ENCODE assay signal across 8 cellular contexts in the genomic region with DNA sequence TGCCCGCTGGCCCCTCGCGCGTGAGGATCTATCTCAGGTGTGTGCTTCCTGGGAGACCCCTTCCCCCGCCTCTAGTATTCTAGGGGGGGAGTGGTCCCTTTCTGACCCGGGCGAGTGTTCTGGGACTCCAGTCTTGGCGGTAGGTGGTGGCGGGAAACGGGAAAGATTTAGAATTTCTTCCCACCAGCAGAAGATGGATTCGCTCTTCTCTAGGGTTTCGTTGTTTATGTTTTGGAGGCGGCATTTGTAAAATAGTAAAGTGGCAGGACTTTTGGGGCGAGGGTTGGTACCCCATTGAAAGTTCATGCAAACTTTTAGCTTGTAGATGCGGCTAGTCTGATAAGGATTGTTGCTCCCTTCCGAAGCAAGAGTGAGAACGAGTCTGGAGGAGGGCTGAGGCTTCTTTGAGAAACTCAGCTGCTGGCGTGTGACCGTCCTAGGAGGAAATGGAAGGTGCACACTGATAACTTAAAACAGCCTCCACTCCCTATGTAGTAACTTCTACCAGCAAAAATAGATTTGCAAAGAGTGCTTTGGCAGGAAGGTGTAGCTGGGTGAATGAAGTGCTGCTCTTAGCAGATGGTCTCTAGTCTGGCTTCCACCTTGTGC. TPM values are rescaled to one million over a fixed set of nuclear protein-coding genes. Genes with fewer than 3 reads are reported as not detected.
DNase-seq lines count a peak whose midpoint lies in the region; ATAC-seq and TF ChIP-seq lines count a peak whose summit lies in the region.

No MANE protein-coding gene starts in this region.

- ATAC-seq in GM18868 (IDR thresholded peaks at IDR 0.05; ENCODE audit: unreplicated experiment) (peak; percentile 40), HG03060 (IDR thresholded peaks at IDR 0.05; ENCODE audit: low read depth, unreplicated experiment) (peak; percentile 27)
- ATAC-seq in stimulated activated naive B cell treated with anti-CD40 and anti-IgM and Interleukin-4, amounts not matched to agents 10 μg/mL and 1 μg/mL and 100 μg/mL, for 72 hours (replicated peaks) = peak; percentile 18 to 45

- H3K27ac Mint-ChIP-seq in MCF 10A (ENCODE audit: low read depth, unreplicated experiment) = peak overlapping the region; percentile 77
- peak overlapping the region; percentile 97 for H3K27ac Mint-ChIP-seq in stimulated activated naive B cell treated with anti-CD40 and anti-IgM and Interleukin-4, amounts not matched to agents 10 μg/mL and 1 μg/mL and 100 μg/mL, for 72 hours

- peaks cover 7% of the 10 kb centered on the region for H3K36me3 Mint-ChIP-seq in MCF 10A (ENCODE audit: insufficient read depth, unreplicated experiment)
- peaks cover 5 to 17% of the 10 kb centered on the region in 2 donors for H3K36me3 Mint-ChIP-seq in stimulated activated naive B cell treated with anti-CD40 and anti-IgM and Interleukin-4, amounts not matched to agents 10 μg/mL and 1 μg/mL and 100 μg/mL, for 72 hours

- DNase-seq in AG10803 (ENCODE audit: low read depth) (no peak), RKO (ENCODE audit: low spot score) (peak; percentile 49), MCF 10A (ENCODE audit: unreplicated experiment) (peak; percentile 38), kidney epithelial cell (ENCODE audit: low read depth) (no peak), NCI-H526 treated with DMSO at 0.1 percent for 48 hours (lab: John Stamatoyannopoulos, UW) (no peak)
- no peak for DNase-seq in stimulated activated naive B cell treated with anti-CD40 and anti-IgM and Interleukin-4, amounts not matched to agents 10 μg/mL and 1 μg/mL and 100 μg/mL, for 72 hours

- H3K4me3 Mint-ChIP-seq in MCF 10A (ENCODE audit: unreplicated experiment) = peak overlapping the region; percentile 88
- peak overlapping the region; percentile 91 to 95 for H3K4me3 Mint-ChIP-seq in stimulated activated naive B cell treated with anti-CD40 and anti-IgM and Interleukin-4, amounts not matched to agents 10 μg/mL and 1 μg/mL and 100 μg/mL, for 72 hours

- CTCF ChIA-PET in MCF 10A (lab: Yijun Ruan, JAX) = interaction anchor here (0.5 to 3.2 kb wide), 10 partner anchors 18 to 153 kb away, joined by 3 to 28 read pairs (median 5); no protein-coding TSS in a partner anchor

- H3K27me3 Mint-ChIP-seq in MCF 10A (ENCODE audit: insufficient read depth, unreplicated experiment) = no peaks in the 10 kb centered on the region
- no peaks in the 10 kb centered on the region for H3K27me3 Mint-ChIP-seq in stimulated activated naive B cell treated with anti-CD40 and anti-IgM and Interleukin-4, amounts not matched to agents 10 μg/mL and 1 μg/mL and 100 μg/mL, for 72 hours

- no peaks in the 10 kb centered on the region for H3K9me3 Mint-ChIP-seq in MCF 10A (ENCODE audit: unreplicated experiment)
- no peaks in the 10 kb centered on the region for H3K9me3 Mint-ChIP-seq in stimulated activated naive B cell treated with anti-CD40 and anti-IgM and Interleukin-4, amounts not matched to agents 10 μg/mL and 1 μg/mL and 100 μg/mL, for 72 hours

- BruUV-seq in MCF 10A (replicated peaks; lab: Mats Ljungman, UMichigan) = TSS peak; percentile 60

- POLR2A ChIA-PET in MCF 10A (lab: Yijun Ruan, JAX) = interaction anchor here (0.7 to 5.3 kb wide), 18 partner anchors 9 to 1057 kb away, joined by 3 to 90 read pairs (median 7); a partner anchor contains a TSS

- H3K36me3 ChIP-seq in kidney epithelial cell (ENCODE audit: control insufficient read depth, insufficient read depth, low read length) = no peaks in the 10 kb centered on the region

- H3K4me3 ChIP-seq in AG10803 (ENCODE audit: low read length) = peak overlapping the region; percentile 77
- H3K4me3 ChIP-seq in kidney epithelial cell (ENCODE audit: low read depth, low read length) = peak overlapping the region; percentile 62

- intact Hi-C loops in MCF 10A (cut with micrococcal nuclease) = loop anchor here (1.0 to 2.0 kb wide), 4 partner anchors 35 to 152 kb away; no protein-coding TSS in a partner anchor

- no peaks in the 10 kb centered on the region for H3K27me3 ChIP-seq in kidney epithelial cell (ENCODE audit: control insufficient read depth, insufficient read depth, low read length)

- H3K4me1 Mint-ChIP-seq in MCF 10A (ENCODE audit: insufficient read depth, unreplicated experiment) = peaks cover 23% of the 10 kb centered on the region
- peaks cover 14 to 25% of the 10 kb centered on the region in 2 donors for H3K4me1 Mint-ChIP-seq in stimulated activated naive B cell treated with anti-CD40 and anti-IgM and Interleukin-4, amounts not matched to agents 10 μg/mL and 1 μg/mL and 100 μg/mL, for 72 hours

- TF ChIP-seq CTCF in AG10803 (conservative IDR thresholded peaks at IDR 0.05; ENCODE audit: low read length) (no peak), MCF 10A (IDR thresholded peaks at IDR 0.05; ENCODE audit: unreplicated experiment) (no peak), kidney epithelial cell (IDR thresholded peaks at IDR 0.05; ENCODE audit: insufficient read depth, low read length, poor library complexity, severe bottlenecking) (no peak)

RNA-seq across cellular contexts. Expression of a gene that starts 0.4 kb away (rescaled TPM):
- total RNA-seq in MCF 10A (2022) = 37.4 and 62.5 TPM in 2 replicates
- 19.1 and 22.4 TPM in 2 replicates for total RNA-seq in kidney epithelial cell

Comparison
In these comparisons a context has a peak if more than half of its experiments do, and no peak if none do; other contexts are left out.
1. DNase-seq: peak in RKO (single experiment) and MCF 10A (single experiment); none in AG10803 (single experiment), kidney epithelial cell (single experiment), stimulated activated naive B cell treated with anti-CD40 and anti-IgM and Interleukin-4, amounts not matched to agents 10 μg/mL and 1 μg/mL and 100 μg/mL, for 72 hours (single experiment) and NCI-H526 treated with DMSO at 0.1 percent for 48 hours (single experiment).
2. Peak in every context shown above with its lines, with median percentiles within 50 percentile points of each other: ATAC-seq.